Comparison of ENCODE assay signal across 13 cellular contexts in the genomic region with DNA sequence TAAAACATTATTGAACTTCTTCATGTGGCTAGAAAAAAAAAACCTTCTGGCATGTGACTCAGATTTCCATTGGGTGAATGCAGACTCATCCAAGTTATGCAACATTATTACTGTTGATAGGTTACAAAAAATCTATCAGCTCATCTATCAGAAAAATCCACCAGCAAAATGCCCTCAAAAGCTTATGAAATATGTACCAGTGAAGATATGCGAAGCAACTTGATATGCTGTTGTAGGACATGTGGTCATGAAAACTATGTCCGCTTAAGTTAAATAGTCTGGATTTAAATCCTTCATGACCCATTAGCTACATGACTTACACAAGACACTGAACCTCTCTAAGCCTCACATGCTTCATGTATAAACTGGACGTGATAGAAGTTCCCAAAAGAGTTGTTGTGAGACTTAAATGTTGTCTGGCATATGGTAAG. TPM values are rescaled to one million over a fixed set of nuclear protein-coding genes. Genes with fewer than 3 reads are reported as not detected.
DNase-seq lines count a peak whose midpoint lies in the region; ATAC-seq, FAIRE-seq and TF ChIP-seq lines count a peak whose summit lies in the region.
"Had no signal": no experiment of that assay in that cellular context is flagged by ENCODE, and none has a peak within 500 bp of the region (broad histone marks: within the 10 kb centered on the region; RNA-seq: fewer than 3 reads in every experiment).

No MANE protein-coding gene starts in this region.

- H3K27me3 Mint-ChIP-seq in astrocyte (ENCODE audit: low read depth, unreplicated experiment) = no peaks in the 10 kb centered on the region

- intact Hi-C loops in left ventricle myocardium superior (cut with micrococcal nuclease) = no loop called here

- H3K36me3 ChIP-seq in astrocyte (ENCODE audit: insufficient read depth, low read length) = no peaks in the 10 kb centered on the region
- H3K36me3 ChIP-seq in rectal smooth muscle tissue (ENCODE audit: control insufficient read depth, insufficient read depth, low read length) = no peaks in the 10 kb centered on the region

- no peaks in the 10 kb centered on the region for H3K9me3 ChIP-seq in astrocyte (ENCODE audit: insufficient read depth, low read depth, low read length)

- H3K79me2 ChIP-seq in astrocyte (ENCODE audit: insufficient read depth, low read length) = no peaks in the 10 kb centered on the region

- H3K27me3 ChIP-seq in astrocyte (ENCODE audit: insufficient read depth, low read length) (no peaks in the 10 kb centered on the region), rectal smooth muscle tissue (ENCODE audit: control insufficient read depth, insufficient read depth, low read length) (no peaks in the 10 kb centered on the region)

- peak overlapping the region; percentile 63 for H3K4me2 ChIP-seq in astrocyte (ENCODE audit: low read length)

- DNase-seq in AG08396 (ENCODE audit: low spot score) (peak; percentile 33), astrocyte (ENCODE audit: low read depth) (peak; percentile 72), left ventricle myocardium superior (no peak), GDM1 (lab: John Stamatoyannopoulos, UW) (no peak), NOMO-1 (lab: John Stamatoyannopoulos, UW; ENCODE audit: unreplicated experiment in 2 of 2) (no peak), AML-193 (lab: John Stamatoyannopoulos, UW) (no peak)
- DNase-seq: activated T-cell treated with anti-CD3 and anti-CD28 coated beads, Interleukin-2, amount 50 U/mL, for 4 hours; DMS79; hippocampal formation; NCI-H345 had no signal

- H4K20me1 ChIP-seq in astrocyte (ENCODE audit: insufficient read depth, low read length) = no peaks in the 10 kb centered on the region

- H3K4me3 Mint-ChIP-seq in astrocyte (ENCODE audit: unreplicated experiment) = no peak overlapping the region
- H3K4me3 Mint-ChIP-seq: activated T-cell treated with anti-CD3 and anti-CD28 coated beads, Interleukin-2, amount 50 U/mL, for 4 hours had no signal

- FAIRE-seq in astrocyte (lab: Jason Lieb, UNC) = peak; percentile 64

- ATAC-seq in left ventricle myocardium superior (peak; percentile 28), HG03135 (IDR thresholded peaks at IDR 0.05; ENCODE audit: unreplicated experiment) (no peak)
- ATAC-seq: activated T-cell treated with anti-CD3 and anti-CD28 coated beads, Interleukin-2, amount 50 U/mL, for 4 hours had no signal

- no peaks in the 10 kb centered on the region for H3K36me3 Mint-ChIP-seq in astrocyte (ENCODE audit: low read depth, unreplicated experiment)

- H3K9me3 Mint-ChIP-seq in astrocyte (ENCODE audit: unreplicated experiment) = no peaks in the 10 kb centered on the region
- H3K9me3 Mint-ChIP-seq: activated T-cell treated with anti-CD3 and anti-CD28 coated beads, Interleukin-2, amount 50 U/mL, for 4 hours had no signal

- H3K4me3 ChIP-seq in astrocyte (ENCODE audit: insufficient read depth, low read depth, low read length) (peak overlapping the region; percentile 3), rectal smooth muscle tissue (ENCODE audit: low read length) (no peak overlapping the region)

- H3K4me1 ChIP-seq in astrocyte (ENCODE audit: insufficient read depth, low read length) = peaks cover 26% of the 10 kb centered on the region
- peaks cover 28% of the 10 kb centered on the region for H3K4me1 ChIP-seq in rectal smooth muscle tissue (ENCODE audit: control insufficient read depth, insufficient read depth, low read length)

- H3K27ac Mint-ChIP-seq in astrocyte (ENCODE audit: unreplicated experiment) = peak overlapping the region; percentile 29

- no peak overlapping the region for H2AFZ ChIP-seq in astrocyte (ENCODE audit: low read depth, low read length)

- TF ChIP-seq CTCF in astrocyte (IDR thresholded peaks at IDR 0.05; ENCODE audit: insufficient read depth, low read depth, low read length) = no peak

- peak overlapping the region; percentile 91 for H3K27ac ChIP-seq in astrocyte (ENCODE audit: low read depth, low read length)
- H3K27ac ChIP-seq in rectal smooth muscle tissue (ENCODE audit: low read depth, low read length) = peak overlapping the region; percentile 73
- H3K27ac ChIP-seq: RWPE1 had no signal

- H3K9ac ChIP-seq in astrocyte (ENCODE audit: low read length) (peak overlapping the region; percentile 65), rectal smooth muscle tissue (ENCODE audit: low read length) (no peak overlapping the region)

- peaks cover 2% of the 10 kb centered on the region for H3K4me1 Mint-ChIP-seq in astrocyte (ENCODE audit: low read depth, unreplicated experiment)

RNA-seq across cellular contexts. Expression of a gene that starts 12.4 kb away (rescaled TPM):
- total RNA-seq in astrocyte (3.7 and 4.2 TPM in 2 replicates), left ventricle myocardium superior (0.55 TPM)

RNA-seq across cellular contexts. Expression of a gene that starts 26.3 kb away (rescaled TPM):
- total RNA-seq in astrocyte (542 and 552 TPM in 2 replicates), left ventricle myocardium superior (836 TPM)

Comparison
In these comparisons a context has a peak if more than half of its experiments do, and no peak if none do; other contexts are left out.
1. DNase-seq: peak in AG08396 (single experiment) and astrocyte (single experiment); none in left ventricle myocardium superior (single experiment), GDM1 (single experiment), NOMO-1 (0 of 2) and AML-193 (0 of 2).